9 cellular contexts compared by ENCODE assay signal in the genomic region with DNA sequence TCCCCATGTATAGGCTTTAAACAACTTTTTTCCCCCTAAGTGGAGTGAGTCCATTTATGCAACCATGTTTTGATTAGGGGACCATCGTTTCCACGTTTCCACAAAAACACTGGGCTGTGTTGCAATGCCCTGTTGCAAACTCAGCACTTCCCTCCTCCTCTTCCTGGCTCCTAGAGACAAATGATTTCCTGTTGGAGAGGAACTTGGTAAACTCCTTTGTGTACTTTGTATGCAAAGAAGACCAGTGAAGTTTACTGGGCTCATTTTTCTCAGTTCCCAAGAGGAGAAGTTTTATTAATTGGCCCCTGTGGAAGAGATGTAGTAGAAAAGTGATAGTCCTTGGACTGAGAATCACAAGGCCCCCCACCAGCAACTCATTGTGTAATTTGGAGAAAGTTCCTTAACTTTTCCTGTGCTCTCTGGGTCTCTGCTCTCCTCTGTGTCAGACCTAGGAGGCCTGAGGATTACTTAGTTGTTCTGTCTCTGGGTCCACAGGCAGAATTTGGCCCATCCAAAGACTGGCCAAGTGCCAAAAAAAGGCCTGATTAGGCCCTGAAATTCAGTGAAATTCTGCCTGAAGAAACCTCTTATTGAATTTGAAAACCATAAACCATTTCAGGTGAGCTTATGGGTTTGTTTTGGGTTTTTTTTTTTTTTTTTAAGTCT.
DNase-seq lines count a peak whose midpoint lies in the region; ATAC-seq and FAIRE-seq lines count a peak whose summit lies in the region.
"Had no signal": no experiment of that assay in that cellular context is flagged by ENCODE, and none has a peak within 500 bp of the region (broad histone marks: within the 10 kb centered on the region; RNA-seq: fewer than 3 reads in every experiment).

No MANE protein-coding gene starts in this region.

- intact Hi-C loops in left cardiac atrium (cut with DNase I), result no loop called here

- no peaks in the 10 kb centered on the region for H3K9me3 ChIP-seq in adipocyte (ENCODE audit: control insufficient read depth, low read length)
- H3K9me3 ChIP-seq: SK-N-SH had no signal

- H3K4me3 ChIP-seq in adipocyte (ENCODE audit: low read length), result no peak overlapping the region
- no peak overlapping the region for H3K4me3 ChIP-seq in H7 (ENCODE audit: insufficient read depth, low read depth, low read length)

- DNase-seq in EH (ENCODE audit: low read depth), result peak; percentile 60
- peak; percentile 65 for DNase-seq in adipocyte (ENCODE audit: low read depth)
- DNase-seq in left cardiac atrium, result peak; percentile 55
- peak; percentile 36 for DNase-seq in pons (ENCODE audit: low spot score)
- no peak for DNase-seq in HTR-8/SVneo (ENCODE audit: insufficient read length, low spot score)
- no peak for DNase-seq in H7
- no peak for DNase-seq in NCI-H2029 (lab: John Stamatoyannopoulos, UW)
- DNase-seq: SK-N-SH had no signal

- H3K27me3 ChIP-seq in adipocyte (replicated peaks; ENCODE audit: control insufficient read depth, insufficient read depth, low read length), result no peaks in the 10 kb centered on the region
- no peaks in the 10 kb centered on the region for H3K27me3 ChIP-seq in H7 (ENCODE audit: control insufficient read depth, insufficient read depth, low read length)

- H3K36me3 ChIP-seq in adipocyte (ENCODE audit: control insufficient read depth, insufficient read depth, low read length, severe bottlenecking), result peaks cover 48% of the 10 kb centered on the region
- H3K36me3 ChIP-seq in H7 (replicated peaks; ENCODE audit: control insufficient read depth, insufficient read depth, low read length), result no peaks in the 10 kb centered on the region

- peak overlapping the region; percentile 63 for H3K9ac ChIP-seq in adipocyte (ENCODE audit: low read length)
- H3K9ac ChIP-seq: SK-N-SH had no signal

- FAIRE-seq in HTR-8/SVneo (lab: Jason Lieb, UNC), result no peak

- ATAC-seq in left cardiac atrium (peak; percentile 75 to 83), HG02938 (IDR thresholded peaks at IDR 0.05; ENCODE audit: unreplicated experiment) (no peak)

- peaks cover 26% of the 10 kb centered on the region for H3K4me1 ChIP-seq in adipocyte (ENCODE audit: control insufficient read depth, insufficient read depth, low read length)

Comparison
In these comparisons a context has a peak if more than half of its experiments do, and no peak if none do; other contexts are left out.
1. DNase-seq: peak in EH (single experiment), adipocyte (single experiment), left cardiac atrium (single experiment) and pons (single experiment); none in HTR-8/SVneo (single experiment), H7 (single experiment) and NCI-H2029 (single experiment).